8 cellular contexts compared by ENCODE assay signal in genomic region chr10:68406815-68407585, GRCh38. TPM values are rescaled to one million over a fixed set of nuclear protein-coding genes. Genes with fewer than 3 reads are reported as not detected.
A peak's percentile ranks its signal among the peaks of the same experiment; 100 is the strongest.
DNase-seq lines count a peak whose midpoint lies in the region; ATAC-seq and TF ChIP-seq lines count a peak whose summit lies in the region.

Gene RUFY2, minus strand, starts transcription at chr10:68407277. Its CDS starts 88 bp downstream, at chr10:68407189.

- peaks cover 14% of the 10 kb centered on the region for H3K4me1 Mint-ChIP-seq in progenitor cell of endocrine pancreas (ENCODE audit: low read depth)

- no peaks in the 10 kb centered on the region for H3K36me3 Mint-ChIP-seq in progenitor cell of endocrine pancreas (ENCODE audit: insufficient read depth)

- peak within 1 kb of the TSS; percentile 97 for H3K4me3 ChIP-seq in HAP-1
- H3K4me3 ChIP-seq in SU-DHL-6 (ENCODE audit: insufficient read depth, low read length, poor library complexity, severe bottlenecking), result peak within 1 kb of the TSS; percentile 76
- peak within 1 kb of the TSS; percentile 80 for H3K4me3 ChIP-seq in adipocyte (ENCODE audit: low read length)
- peak within 1 kb of the TSS; percentile 69 to 100 (median 96) for H3K4me3 ChIP-seq in heart left ventricle
- peak within 1 kb of the TSS; percentile 97 for H3K4me3 ChIP-seq in upper lobe of right lung

- peak; percentile 79 to 98 (median 96) for ATAC-seq in heart left ventricle
- peak; percentile 99 for ATAC-seq in upper lobe of right lung

- peak within 1 kb of the TSS; percentile 91 for H3K4me3 Mint-ChIP-seq in progenitor cell of endocrine pancreas (ENCODE audit: low read depth)

- DNase-seq in GM10248 (ENCODE audit: extremely low spot score), result peak; percentile 93
- DNase-seq in HAP-1 (ENCODE audit: low spot score in 2 of 2), result peak; percentile 65 to 87
- peak; percentile 69 for DNase-seq in M059J (ENCODE audit: low read depth)
- peak; percentile 90 for DNase-seq in adipocyte (ENCODE audit: low read depth)
- peak; percentile 79 to 91 (median 82) for DNase-seq in heart left ventricle
- DNase-seq in progenitor cell of endocrine pancreas (ENCODE audit: low spot score, unreplicated experiment), result peak; percentile 82
- peak; percentile 92 for DNase-seq in upper lobe of right lung

- peaks cover 23% of the 10 kb centered on the region; the same call in 1 of the 2 replicates for H3K79me2 ChIP-seq in SU-DHL-6 (ENCODE audit: insufficient read depth, low read length)

- H3K27ac ChIP-seq in SU-DHL-6 (ENCODE audit: low read depth, low read length), result peak within 1 kb of the TSS; percentile 31
- peak within 1 kb of the TSS; percentile 86 to 96 (median 93) for H3K27ac ChIP-seq in heart left ventricle
- peak within 1 kb of the TSS; percentile 91 for H3K27ac ChIP-seq in upper lobe of right lung

- H3K9me3 Mint-ChIP-seq in progenitor cell of endocrine pancreas (ENCODE audit: low read depth), result no peaks in the 10 kb centered on the region

- H3K9me3 ChIP-seq in HAP-1, result no peaks in the 10 kb centered on the region
- no peaks in the 10 kb centered on the region for H3K9me3 ChIP-seq in SU-DHL-6 (ENCODE audit: insufficient read depth, low read length)
- no peaks in the 10 kb centered on the region for H3K9me3 ChIP-seq in adipocyte (ENCODE audit: control insufficient read depth, low read length)
- H3K9me3 ChIP-seq in heart left ventricle, result no peaks in the 10 kb centered on the region
- H3K9me3 ChIP-seq in upper lobe of right lung, result no peaks in the 10 kb centered on the region

- H3K27ac Mint-ChIP-seq in progenitor cell of endocrine pancreas, result peak within 1 kb of the TSS; percentile 98

- CTCF ChIA-PET in GM10248 (lab: Yijun Ruan, JAX), result interaction anchor here (0.6 to 3.1 kb wide), 18 partner anchors 9 to 495 kb away, joined by 3 to 16 read pairs (median 4); partner anchors contain the start of genes PBLD and STOX1

- H3K27me3 Mint-ChIP-seq in progenitor cell of endocrine pancreas, result no peaks in the 10 kb centered on the region

- H3K4me2 ChIP-seq in SU-DHL-6 (ENCODE audit: low read depth, low read length, poor library complexity, severe bottlenecking), result peak within 1 kb of the TSS; percentile 72

- peak; percentile 92 for TF ChIP-seq CTCF in GM10248 (IDR thresholded peaks at IDR 0.05; ENCODE audit: control extremely low read depth, extremely low read depth, low read depth, missing control alignments)
- TF ChIP-seq CTCF in SU-DHL-6 (IDR thresholded peaks at IDR 0.05; ENCODE audit: insufficient read depth, low read length, poor library complexity, severe bottlenecking), result no peak
- TF ChIP-seq CTCF in heart left ventricle (IDR thresholded peaks at IDR 0.05), result peak in 11 of 12 donors; percentile 21 to 100 (median 80)
- TF ChIP-seq CTCF in progenitor cell of endocrine pancreas (IDR thresholded peaks at IDR 0.05; ENCODE audit: unreplicated experiment), result peak; percentile 89
- peak; percentile 49 for TF ChIP-seq CTCF in upper lobe of right lung (IDR thresholded peaks at IDR 0.05)

- peak in 1 of 2 donors; percentile 61 for TF ChIP-seq POLR2A in heart left ventricle (IDR thresholded peaks at IDR 0.05)

- H3K9ac ChIP-seq in SU-DHL-6 (ENCODE audit: low read length), result peak within 1 kb of the TSS; percentile 83
- peak within 1 kb of the TSS; percentile 97 for H3K9ac ChIP-seq in adipocyte (ENCODE audit: low read length)

- no peaks in the 10 kb centered on the region for H4K20me1 ChIP-seq in SU-DHL-6 (ENCODE audit: low read depth, low read length)

- POLR2A ChIA-PET in GM10248 (lab: Yijun Ruan, JAX), result no interaction called here

- peaks cover 20% of the 10 kb centered on the region for H3F3A ChIP-seq in SU-DHL-6 (ENCODE audit: insufficient read depth)

- H3K4me1 ChIP-seq in HAP-1 (peaks cover 3% of the 10 kb centered on the region; the same call in 1 of the 2 replicates), adipocyte (ENCODE audit: control insufficient read depth, insufficient read depth, low read length) (peaks cover 8% of the 10 kb centered on the region), heart left ventricle (peaks cover 0 to 30% (median 6%) of the 10 kb centered on the region in 12 donors), upper lobe of right lung (peaks cover 5% of the 10 kb centered on the region)

- H2AFZ ChIP-seq in SU-DHL-6 (ENCODE audit: low read depth, low read length, severe bottlenecking), result peak within 1 kb of the TSS; percentile 79

- in situ Hi-C loops in HAP-1 (cut with MboI; ENCODE audit: low sequenced_read_pairs), result no loop called here

- intact Hi-C loops in heart left ventricle (cut with DNase I), result loop anchor here in 2 of 10 donors (2.0 to 10.0 kb wide), 2 partner anchors 316 to 488 kb away; no protein-coding TSS in a partner anchor
- intact Hi-C loops in upper lobe of right lung (cut with DNase I), result no loop called here

- no peaks in the 10 kb centered on the region for H3K9me2 ChIP-seq in SU-DHL-6 (replicated peaks; ENCODE audit: insufficient read depth, low read length)

- 0 to 1% (median 1%) methylated on average over 45 to 84 of the region's 84 CpGs for WGBS in heart left ventricle, 4 donors

- H3K27me3 ChIP-seq in HAP-1 (ENCODE audit: low read depth) (no peaks in the 10 kb centered on the region), SU-DHL-6 (ENCODE audit: low read length) (no peaks in the 10 kb centered on the region), adipocyte (replicated peaks; ENCODE audit: control insufficient read depth, insufficient read depth, low read length) (no peaks in the 10 kb centered on the region), heart left ventricle (no peaks in the 10 kb centered on the region), upper lobe of right lung (no peaks in the 10 kb centered on the region)

- H3K36me3 ChIP-seq in HAP-1 (replicated peaks) (no peaks in the 10 kb centered on the region), SU-DHL-6 (ENCODE audit: low read length) (no peaks in the 10 kb centered on the region), adipocyte (ENCODE audit: control insufficient read depth, insufficient read depth, low read length, severe bottlenecking) (no peaks in the 10 kb centered on the region), heart left ventricle (peaks cover 0 to 9% (median 0%) of the 10 kb centered on the region in 9 donors), upper lobe of right lung (no peaks in the 10 kb centered on the region)

RNA-seq across cellular contexts. Expression of gene RUFY2, which starts in this region (rescaled TPM):
- 16.7 and 18.3 TPM in 2 replicates for total RNA-seq in M059J (2014; rRNA removed; shearing (Covaris generic))
- total RNA-seq in heart left ventricle, result 10 to 100 TPM in 2 of 9 donors, 1 to 10 TPM in 7; 5.6 to 11.8 (median 8.9) TPM
- polyA plus RNA-seq in heart left ventricle, result 1 to 10 TPM; 3.2 to 4.6 TPM
- 32.5 and 34.2 TPM in 2 replicates for total RNA-seq in progenitor cell of endocrine pancreas
- 23.1 TPM for total RNA-seq in upper lobe of right lung

Comparison
In these comparisons a context has a peak if more than half of its experiments do, and no peak if none do; other contexts are left out.
1. Peak in every context shown above with its lines: DNase-seq, ATAC-seq, H3K4me3 ChIP-seq and H3K27ac ChIP-seq.
2. H3K27ac ChIP-seq: peak in every context shown above with its lines; median percentile 93 in heart left ventricle; 91 in upper lobe of right lung; 31 in SU-DHL-6.